ENCODE assay signal across 1 cellular context in genomic region chr19:56120371-56121179, GRCh38.
TF ChIP-seq lines count a peak whose summit lies in the region.

No MANE protein-coding gene starts in this region.

TF ChIP-seq in HepG2, 621 proteins besides CTCF, POLR2A, EP300 and RAD21 (continued from another document and continues in another):
- TF ChIP-seq ZBTB2 (CRISPR knock-in tag; IDR thresholded peaks at IDR 0.05; ENCODE audit: low read depth) (peak; percentile 96), FOXM1 (CRISPR knock-in tag; IDR thresholded peaks at IDR 0.05) (no peak), EEA1 (CRISPR knock-in tag; IDR thresholded peaks at IDR 0.05; ENCODE audit: borderline replicate concordance) (peak; percentile 58; the same call in 1 of the 2 replicates), NFYC (CRISPR knock-in tag; IDR thresholded peaks at IDR 0.05) (peak; percentile 36; the same call in 1 of the 2 replicates), ZNF317 (CRISPR knock-in tag; IDR thresholded peaks at IDR 0.05) (peak; percentile 47; the same call in 1 of the 2 replicates), MEF2D (CRISPR knock-in tag; IDR thresholded peaks at IDR 0.05) (no peak), GATAD1 (CRISPR knock-in tag; IDR thresholded peaks at IDR 0.05) (peak; percentile 76), KLF13 (CRISPR knock-in tag; IDR thresholded peaks at IDR 0.05) (no peak), CHCHD3 (CRISPR knock-in tag; IDR thresholded peaks at IDR 0.05) (peak; percentile 90; the same call in 1 of the 2 replicates), KLF11 (CRISPR knock-in tag; IDR thresholded peaks at IDR 0.05) (no peak; the same call in 1 of the 2 replicates), MXI1 (IDR thresholded peaks at IDR 0.05; ENCODE audit: borderline replicate concordance, low read depth, low read length) (peak; percentile 81; the same call in 1 of the 3 replicates), ZNF142 (CRISPR knock-in tag; IDR thresholded peaks at IDR 0.05) (no peak), KDM1A (CRISPR knock-in tag; IDR thresholded peaks at IDR 0.05) (0 out of 2 replicates have a peak, but pooled peaks have one; percentile 39), ZNF574 (CRISPR knock-in tag; IDR thresholded peaks at IDR 0.05) (peak; percentile 98), PRDM15 (CRISPR knock-in tag; IDR thresholded peaks at IDR 0.05) (no peak), STAT5B (CRISPR knock-in tag; IDR thresholded peaks at IDR 0.05) (no peak), SIX1 (CRISPR knock-in tag; IDR thresholded peaks at IDR 0.05; ENCODE audit: borderline replicate concordance) (peak; percentile 34; the same call in 1 of the 2 replicates), SMAD9 (CRISPR knock-in tag; IDR thresholded peaks at IDR 0.05) (no peak), DMAP1 (CRISPR knock-in tag; IDR thresholded peaks at IDR 0.05) (peak; percentile 98), SAFB2 (CRISPR knock-in tag; IDR thresholded peaks at IDR 0.05; ENCODE audit: borderline replicate concordance, low read depth) (no peak; the same call in 1 of the 2 replicates), SP4 (CRISPR knock-in tag; IDR thresholded peaks at IDR 0.05) (peak; percentile 52; the same call in 1 of the 2 replicates), SP2 (CRISPR knock-in tag; IDR thresholded peaks at IDR 0.05) (peak; percentile 59), FOXJ3 (CRISPR knock-in tag; IDR thresholded peaks at IDR 0.05; ENCODE audit: borderline replicate concordance) (no peak), FLYWCH1 (CRISPR knock-in tag; IDR thresholded peaks at IDR 0.05) (no peak), ZNF614 (CRISPR knock-in tag; IDR thresholded peaks at IDR 0.05; ENCODE audit: borderline replicate concordance) (peak; percentile 66; the same call in 1 of the 2 replicates), UBTF (CRISPR knock-in tag; IDR thresholded peaks at IDR 0.05) (peak; percentile 85), ZNF180 (CRISPR knock-in tag; IDR thresholded peaks at IDR 0.05; ENCODE audit: borderline replicate concordance, low read depth) (no peak), ONECUT2 (CRISPR knock-in tag; IDR thresholded peaks at IDR 0.05) (no peak), ZSCAN21 (CRISPR knock-in tag; IDR thresholded peaks at IDR 0.05; ENCODE audit: borderline replicate concordance) (0 out of 2 replicates have a peak, but pooled peaks have one; percentile 2), HOXD1 (CRISPR knock-in tag; IDR thresholded peaks at IDR 0.05) (no peak), ZNF766 (CRISPR knock-in tag; IDR thresholded peaks at IDR 0.05; ENCODE audit: borderline replicate concordance) (0 out of 2 replicates have a peak, but pooled peaks have one; percentile 16), ZFYVE20 (CRISPR knock-in tag; IDR thresholded peaks at IDR 0.05; ENCODE audit: borderline replicate concordance, low read depth) (peak; percentile 30; the same call in 1 of the 2 replicates), TRIM24 (CRISPR knock-in tag; IDR thresholded peaks at IDR 0.05) (no peak), FOXK1 (CRISPR knock-in tag; IDR thresholded peaks at IDR 0.05; ENCODE audit: borderline replicate concordance, low read depth) (peak; percentile 74; the same call in 1 of the 2 replicates), GABPA (IDR thresholded peaks at IDR 0.05; ENCODE audit: low read depth, low read length) (peak; percentile 61), GABPA (CRISPR knock-in tag; IDR thresholded peaks at IDR 0.05; ENCODE audit: low read depth) (peak; percentile 80), ZNF335 (CRISPR knock-in tag; IDR thresholded peaks at IDR 0.05) (peak; percentile 64; the same call in 1 of the 2 replicates), ZNF775 (CRISPR knock-in tag; IDR thresholded peaks at IDR 0.05; ENCODE audit: borderline replicate concordance) (no peak), ZNF792 (CRISPR knock-in tag; IDR thresholded peaks at IDR 0.05) (peak; percentile 85), ZC3H13 (CRISPR knock-in tag; IDR thresholded peaks at IDR 0.05) (peak; percentile 91), ZNF724P (CRISPR knock-in tag; IDR thresholded peaks at IDR 0.05; ENCODE audit: borderline replicate concordance) (peak; percentile 90; the same call in 1 of the 2 replicates), FOXK2 (IDR thresholded peaks at IDR 0.05) (no peak), ZNF292 (CRISPR knock-in tag; IDR thresholded peaks at IDR 0.05; ENCODE audit: borderline replicate concordance, low read depth) (no peak), ZSCAN12 (CRISPR knock-in tag; IDR thresholded peaks at IDR 0.05) (no peak), GLMP (CRISPR knock-in tag; IDR thresholded peaks at IDR 0.05; ENCODE audit: borderline replicate concordance) (no peak), SKIL (CRISPR knock-in tag; IDR thresholded peaks at IDR 0.05; ENCODE audit: borderline replicate concordance) (peak; percentile 91), ZNF773 (CRISPR knock-in tag; IDR thresholded peaks at IDR 0.05; ENCODE audit: borderline replicate concordance) (0 out of 2 replicates have a peak, but pooled peaks have one; percentile 3)
